1 cellular context compared by ENCODE assay signal in the genomic region with DNA sequence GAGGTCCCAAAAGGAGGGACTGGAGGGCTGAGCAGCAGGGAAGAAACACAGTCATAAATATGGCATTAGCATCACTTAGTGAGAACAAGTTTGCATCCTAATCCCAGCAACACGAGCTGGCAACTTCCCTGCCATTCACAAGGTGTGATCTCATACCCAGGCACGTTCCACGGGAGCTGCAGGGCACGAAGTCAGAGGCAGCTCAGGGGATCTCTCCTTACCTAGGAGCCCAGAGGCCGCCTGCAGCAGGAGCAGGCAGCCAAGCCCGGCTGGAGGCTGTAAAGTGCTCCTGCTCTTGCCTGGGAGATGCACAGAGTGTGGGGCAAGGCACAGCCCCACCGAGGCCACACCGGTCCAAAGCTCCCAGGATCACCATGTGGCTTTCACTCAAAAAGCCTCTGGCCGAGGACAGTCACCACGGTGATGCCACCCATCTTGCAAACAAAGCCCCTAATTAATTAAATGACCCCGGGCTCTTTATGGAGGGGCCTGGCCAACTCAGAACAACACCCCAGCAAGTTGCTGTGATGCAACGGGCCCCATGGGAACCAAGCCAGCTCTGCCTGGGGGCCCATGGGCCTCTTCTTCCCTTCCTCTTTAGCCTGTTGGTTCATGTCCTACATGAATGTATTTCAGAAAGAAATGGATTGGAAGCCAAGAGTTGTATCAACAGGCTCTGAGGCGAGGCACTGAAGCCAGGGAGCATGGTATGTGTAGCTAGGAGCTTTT.
TF ChIP-seq lines count a peak whose summit lies in the region.

No MANE protein-coding gene starts in this region.

TF ChIP-seq in HCT116, 20 proteins besides CTCF, POLR2A, EP300 and RAD21:
- TF ChIP-seq JUND (IDR thresholded peaks at IDR 0.05), result no peak
- TF ChIP-seq, protein P1, sequence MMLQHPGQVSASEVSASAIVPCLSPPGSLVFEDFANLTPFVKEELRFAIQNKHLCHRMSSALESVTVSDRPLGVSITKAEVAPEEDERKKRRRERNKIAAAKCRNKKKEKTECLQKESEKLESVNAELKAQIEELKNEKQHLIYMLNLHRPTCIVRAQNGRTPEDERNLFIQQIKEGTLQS (IDR thresholded peaks at IDR 0.05), result no peak
TF ChIP-seq in HCT116: peak in this region for 0.
